In genomic region chr22:18077639-18078328, GRCh38 we compare ENCODE assay signal across 8 cellular contexts. TPM values are rescaled to one million over a fixed set of nuclear protein-coding genes. Genes with fewer than 3 reads are reported as not detected.
DNase-seq lines count a peak whose midpoint lies in the region; ATAC-seq and TF ChIP-seq lines count a peak whose summit lies in the region.

Gene PEX26 (plus strand): TSS chr22:18077990. CDS start chr22:18078377, 387 bp downstream.

- DNase-seq in AML-193 (lab: John Stamatoyannopoulos, UW), result peak; percentile 92 to 94
- DNase-seq in NCI-H524 treated with DMSO at 0.1 percent for 48 hours (lab: John Stamatoyannopoulos, UW), result peak; percentile 79
- DNase-seq in activated CD4-positive, alpha-beta T cell treated with anti-CD3 and anti-CD28 coated beads for 48 hours, result peak; percentile 97
- peak; percentile 97 for DNase-seq in colonic mucosa
- DNase-seq in stimulated activated CD4-positive, alpha-beta T cell treated with anti-CD3 and anti-CD28 coated beads, Interleukin-1b, Interleukin-23, amount 100 ng/mL, for 4 hours (ENCODE audit: low read depth in 2 of 2), result peak; percentile 88 to 92

- peaks cover 14% of the 10 kb centered on the region for H3K4me1 ChIP-seq in colonic mucosa

- TF ChIP-seq CTCF in colonic mucosa (IDR thresholded peaks at IDR 0.05), result no peak

- peak; percentile 94 for ATAC-seq in HG03432 (IDR thresholded peaks at IDR 0.05; ENCODE audit: unreplicated experiment)

- peak within 1 kb of the TSS; percentile 93 for H3K4me3 ChIP-seq in colonic mucosa

- no peaks in the 10 kb centered on the region for H3K9me3 ChIP-seq in colonic mucosa

- intact Hi-C loops in colonic mucosa (cut with DNase I), result loop anchor here (2.0 to 10.0 kb wide), 4 partner anchors 70 to 333 kb away; no protein-coding TSS in a partner anchor

- peak within 1 kb of the TSS; percentile 91 to 97 for H3K9ac ChIP-seq in colonic mucosa (ENCODE audit: low read depth in 2 of 2, low read length in 2 of 2)

- peak within 1 kb of the TSS; percentile 84 for H3K27ac ChIP-seq in colonic mucosa
- H3K27ac ChIP-seq in layer of hippocampus (ENCODE audit: low read depth, low read length), result peak within 1 kb of the TSS; percentile 79

- H3K36me3 ChIP-seq in colonic mucosa, result peaks cover 4% of the 10 kb centered on the region

- H3K27me3 ChIP-seq in colonic mucosa (no peaks in the 10 kb centered on the region), layer of hippocampus (ENCODE audit: control insufficient read depth, insufficient read depth, low read length) (no peaks in the 10 kb centered on the region)

- TF ChIP-seq POLR2A in GM19099 (IDR thresholded peaks at IDR 0.05; ENCODE audit: extremely low read depth, insufficient read length, low read depth), result peak; percentile 74

RNA-seq across cellular contexts. Expression of gene PEX26, which starts in this region (rescaled TPM):
- 100 to 1,000 TPM in 1 of 2 donors, 10 to 100 TPM in 1; 86.7 to 128 TPM for total RNA-seq in colonic mucosa

Comparison
In these comparisons a context has a peak if more than half of its experiments do, and no peak if none do; other contexts are left out.
1. Peak in every context shown above with its lines: DNase-seq, ATAC-seq, H3K4me3 ChIP-seq and H3K27ac ChIP-seq.